In the genomic region with DNA sequence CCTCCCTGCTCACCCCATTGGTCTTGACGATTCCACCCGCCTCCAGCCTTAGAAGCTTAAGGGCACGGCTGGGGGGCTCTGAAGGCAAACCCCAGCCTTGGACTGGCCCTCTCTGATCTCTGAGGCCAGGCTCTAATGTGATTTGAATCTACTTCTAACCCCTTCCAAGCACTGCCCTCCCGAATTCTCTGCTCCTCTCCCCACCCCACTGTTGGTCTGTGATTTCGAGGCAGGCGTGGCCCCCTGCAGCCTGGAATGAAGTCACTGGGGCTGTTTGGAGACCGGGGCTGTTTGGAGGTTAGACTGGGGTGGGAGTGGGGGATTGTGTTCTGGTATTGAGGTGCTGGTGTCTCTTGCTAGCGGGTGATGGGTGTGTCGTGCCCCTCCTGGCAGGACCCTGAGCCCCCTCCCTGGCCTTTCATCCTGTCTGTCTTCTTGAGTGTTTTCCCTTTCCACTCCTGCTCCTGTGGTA, we compare ENCODE assay signal across 9 cellular contexts. TPM values are rescaled to one million over a fixed set of nuclear protein-coding genes. Genes with fewer than 3 reads are reported as not detected.
DNase-seq lines count a peak whose midpoint lies in the region; TF ChIP-seq lines count a peak whose summit lies in the region.
"Had no signal": no experiment of that assay in that cellular context is flagged by ENCODE, and none has a peak within 500 bp of the region (broad histone marks: within the 10 kb centered on the region; RNA-seq: fewer than 3 reads in every experiment).

No MANE protein-coding gene starts in this region.

- no peak for TF ChIP-seq CTCF in nephron progenitor cell (IDR thresholded peaks at IDR 0.05)

- H3K9me3 ChIP-seq in BLaER1 (no peaks in the 10 kb centered on the region), esophagus (ENCODE audit: control insufficient read depth in 2 of 2, insufficient read depth in 1 of 2, low read depth in 1 of 2, low read length in 1 of 2) (peaks cover 0 to 3% of the 10 kb centered on the region in 2 donors)

- H3K27me3 ChIP-seq in BLaER1 (peaks cover 77% of the 10 kb centered on the region), esophagus (ENCODE audit: control insufficient read depth in 1 of 2, insufficient read depth in 2 of 2, low read length in 2 of 2) (no peaks in the 10 kb centered on the region)

- peak overlapping the region; percentile 33; the same call in 1 of the 2 replicates for H3K4me3 ChIP-seq in BLaER1
- H3K4me3 ChIP-seq in esophagus (ENCODE audit: low read depth in 1 of 2, low read length in 2 of 2): peak overlapping the region; percentile 74 to 83

- DNase-seq in NCI-H226 (peak; percentile 62), nephron progenitor cell (no peak), GM19240 (ENCODE audit: insufficient read length, low spot score) (no peak), amniotic stem cell (lab: John Stamatoyannopoulos, UW) (no peak), NCI-H2171 (lab: John Stamatoyannopoulos, UW) (no peak), NCI-H524 treated with DMSO at 0.1 percent for 48 hours (lab: John Stamatoyannopoulos, UW) (no peak)
- DNase-seq: DND-41 had no signal

- no peaks in the 10 kb centered on the region for H3K9me3 Mint-ChIP-seq in nephron progenitor cell

- H3K4me2 ChIP-seq in BLaER1: peak overlapping the region; percentile 60

- 25 to 32% methylated on average over 9 of the region's 9 CpGs for WGBS in esophagus, 2 donors

- no peak overlapping the region for H3K27ac Mint-ChIP-seq in nephron progenitor cell

- no peak overlapping the region for H3K9ac ChIP-seq in BLaER1

- H3K27me3 Mint-ChIP-seq in nephron progenitor cell (ENCODE audit: low read depth, poor library complexity): peaks cover 85% of the 10 kb centered on the region

- peak overlapping the region; percentile 78 for H3K4me3 Mint-ChIP-seq in nephron progenitor cell

- peaks cover 37% of the 10 kb centered on the region for H3K4me1 Mint-ChIP-seq in nephron progenitor cell

- no peaks in the 10 kb centered on the region for H3K36me3 ChIP-seq in BLaER1
- peaks cover 0 to 23% of the 10 kb centered on the region in 2 donors for H3K36me3 ChIP-seq in esophagus (ENCODE audit: control insufficient read depth in 2 of 2, insufficient read depth in 2 of 2, low read length in 1 of 2)

- peaks cover 32% of the 10 kb centered on the region for H3K4me1 ChIP-seq in BLaER1
- peaks cover 0 to 17% of the 10 kb centered on the region in 2 donors for H3K4me1 ChIP-seq in esophagus (ENCODE audit: control insufficient read depth in 2 of 2, insufficient read depth in 2 of 2, low read length in 1 of 2)

- H3K36me3 Mint-ChIP-seq in nephron progenitor cell (ENCODE audit: low read depth): no peaks in the 10 kb centered on the region

- H4K20me1 ChIP-seq in BLaER1: no peaks in the 10 kb centered on the region

- no peak overlapping the region for H3K27ac ChIP-seq in BLaER1
- peak overlapping the region; percentile 97 to 99 for H3K27ac ChIP-seq in esophagus (ENCODE audit: low read depth in 2 of 2, low read length in 1 of 2)

RNA-seq across cellular contexts. Expression of gene GRB7, which starts 2.2 kb away (rescaled TPM):
- polyA plus RNA-seq in esophagus: 10 to 100 TPM; 43.7 to 55.0 TPM

RNA-seq across cellular contexts. Expression of gene MIEN1, which starts 9.6 kb away (rescaled TPM):
- 10 to 100 TPM; 57.5 to 98.6 TPM for polyA plus RNA-seq in esophagus

RNA-seq across cellular contexts. Expression of gene ERBB2, which starts 40.1 kb away (rescaled TPM):
- 10 to 100 TPM; 68.4 to 98.1 TPM for polyA plus RNA-seq in esophagus

RNA-seq across cellular contexts. Expression of gene PGAP3, which starts 52.1 kb away (rescaled TPM):
- polyA plus RNA-seq in esophagus: 10 to 100 TPM; 28.8 to 40.0 TPM
